ENCODE assay signal across 8 cellular contexts in the genomic region with DNA sequence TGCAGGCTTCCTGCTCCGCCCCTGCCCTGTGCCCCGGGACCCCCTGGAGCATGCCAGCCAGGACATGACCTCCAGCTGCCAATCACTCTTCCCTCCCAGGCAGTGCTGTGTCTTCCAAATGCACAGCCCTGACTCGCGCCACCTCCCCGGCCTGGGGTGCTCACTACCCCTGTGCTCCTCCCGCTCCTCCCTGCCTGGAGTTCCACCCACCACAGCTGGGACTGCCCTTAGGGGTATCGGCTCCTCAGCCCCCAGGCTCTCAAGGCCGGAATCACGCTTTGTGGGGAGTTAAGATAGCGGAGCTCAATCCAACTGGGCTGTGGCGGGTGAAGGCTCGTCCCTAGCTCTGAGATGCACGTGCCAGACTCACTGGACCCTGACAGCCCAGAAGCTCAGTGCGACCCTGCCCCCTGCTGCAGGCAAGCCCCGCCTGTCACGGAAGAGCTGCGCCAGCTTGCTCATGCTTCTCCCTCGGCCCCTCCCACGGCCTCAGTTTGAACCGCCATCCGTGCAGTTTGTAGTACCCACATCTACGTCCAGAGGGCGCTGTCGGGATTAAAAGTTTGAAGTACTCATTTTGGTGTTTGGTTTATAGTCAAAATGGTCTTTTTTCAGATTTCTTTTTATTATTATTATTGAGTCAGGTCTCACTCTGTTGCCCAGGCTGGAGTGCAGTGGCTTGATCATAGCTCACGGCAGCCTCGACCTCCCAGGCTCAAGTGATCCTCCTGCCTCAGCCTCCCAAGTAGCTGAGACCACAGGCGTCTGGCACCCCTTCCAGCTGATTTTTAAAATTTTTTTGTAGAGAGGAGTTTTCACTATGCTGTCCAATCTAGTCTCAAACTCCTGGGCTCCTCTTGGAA.
DNase-seq lines count a peak whose midpoint lies in the region; ATAC-seq and TF ChIP-seq lines count a peak whose summit lies in the region.

No MANE protein-coding gene starts in this region.

- POLR2A ChIA-PET in CD4-positive, alpha-beta T cell (lab: Charles Lee), result no interaction called here

- peaks cover 26% of the 10 kb centered on the region for H3K27me3 Mint-ChIP-seq in CD4-positive, alpha-beta T cell

- no peaks in the 10 kb centered on the region for H3K9me3 Mint-ChIP-seq in CD4-positive, alpha-beta T cell

- no peak overlapping the region for H3K27ac ChIP-seq in CD4-positive, alpha-beta T cell (ENCODE audit: low read depth, low read length)
- peak overlapping the region; percentile 39 for H3K27ac ChIP-seq in cingulate gyrus (ENCODE audit: low read depth, low read length)
- H3K27ac ChIP-seq in liver (ENCODE audit: low read depth in 1 of 2, low read length in 2 of 2), result no peak overlapping the region

- H3K4me3 Mint-ChIP-seq in CD4-positive, alpha-beta T cell, result peak overlapping the region; percentile 42

- no peak overlapping the region for H3K9ac ChIP-seq in liver (ENCODE audit: low read depth in 1 of 2, low read length in 2 of 2)

- WGBS in liver, result 22% methylated on average over 27 of the region's 27 CpGs

- intact Hi-C loops in CD4-positive, alpha-beta T cell (cut with DNase I, micrococcal nuclease), result no loop called here

- peak; percentile 19 to 69 (median 38) for DNase-seq in CD4-positive, alpha-beta T cell
- peak in 2 of 3 experiments; percentile 34 to 54 for DNase-seq in stimulated activated CD4-positive, alpha-beta T cell treated with anti-CD3 and anti-CD28 coated beads, TNF-alpha, amount 100 ng/mL, for 4 hours (ENCODE audit: low read depth in 3 of 3)
- no peak for DNase-seq in SIG-M5 treated with dmso at 0.1 percent for 504 hours (lab: John Stamatoyannopoulos, UW; ENCODE audit: unreplicated experiment)

- H3K4me1 ChIP-seq in liver (ENCODE audit: control insufficient read depth in 4 of 4, insufficient read depth in 4 of 4, low read length in 3 of 4), result peaks cover 0 to 6% (median 2%) of the 10 kb centered on the region in 4 donors

- peaks cover 13% of the 10 kb centered on the region for H3K27me3 ChIP-seq in CD4-positive, alpha-beta T cell (ENCODE audit: control insufficient read depth, insufficient read depth, low read length)
- H3K27me3 ChIP-seq in liver (ENCODE audit: control insufficient read depth in 4 of 4, insufficient read depth in 4 of 4, low read length in 3 of 4), result peaks cover 0 to 4% (median 0%) of the 10 kb centered on the region in 4 donors

- no peak for ATAC-seq in CD4-positive, alpha-beta T cell (ENCODE audit: poor library complexity)
- peak; percentile 47 for ATAC-seq in HG03442 (IDR thresholded peaks at IDR 0.05; ENCODE audit: unreplicated experiment)
- no peak for ATAC-seq in GM18873 (IDR thresholded peaks at IDR 0.05; ENCODE audit: low FRiP score, unreplicated experiment)

- TF ChIP-seq CTCF in CD4-positive, alpha-beta T cell (IDR thresholded peaks at IDR 0.05), result peak; percentile 75
- TF ChIP-seq CTCF in WI38 (IDR thresholded peaks at IDR 0.05; ENCODE audit: low read depth, low read length), result peak; percentile 21; the same call in 1 of the 2 replicates
- TF ChIP-seq CTCF in liver (IDR thresholded peaks at IDR 0.05; ENCODE audit: low read depth, low read length, missing input control), result peak; percentile 91

- no peaks in the 10 kb centered on the region for H3K36me3 ChIP-seq in liver (ENCODE audit: control insufficient read depth in 4 of 4, insufficient read depth in 3 of 4, low read depth in 1 of 4, low read length in 3 of 4)

- H3K4me3 ChIP-seq in WI38 (ENCODE audit: low read depth, low read length), result no peak overlapping the region
- H3K4me3 ChIP-seq in liver (ENCODE audit: low read depth in 1 of 3, low read length in 3 of 3), result peak overlapping the region in 1 of 3 donors; percentile 20

- no peak overlapping the region for H3K27ac Mint-ChIP-seq in CD4-positive, alpha-beta T cell

- H3K36me3 Mint-ChIP-seq in CD4-positive, alpha-beta T cell (ENCODE audit: low read depth), result no peaks in the 10 kb centered on the region

- CTCF ChIA-PET in CD4-positive, alpha-beta T cell (lab: Charles Lee), result no interaction called here

- no peaks in the 10 kb centered on the region for H3K9me3 ChIP-seq in CD4-positive, alpha-beta T cell (ENCODE audit: control insufficient read depth, low read length)
- no peaks in the 10 kb centered on the region for H3K9me3 ChIP-seq in liver (ENCODE audit: control insufficient read depth in 4 of 4, low read length in 3 of 4)

- peak; percentile 76 to 83 for TF ChIP-seq RAD21 in liver (IDR thresholded peaks at IDR 0.05)

- peaks cover 7% of the 10 kb centered on the region for H3K4me1 Mint-ChIP-seq in CD4-positive, alpha-beta T cell (ENCODE audit: low read depth)

TF ChIP-seq in liver, 16 proteins besides CTCF, POLR2A, EP300 and RAD21:
- TF ChIP-seq FOXA2 (IDR thresholded peaks at IDR 0.05) (no peak), GABPA (IDR thresholded peaks at IDR 0.05 in 1 of 2, conservative IDR thresholded peaks at IDR 0.05 in 1 of 2) (no peak), SP1 (IDR thresholded peaks at IDR 0.05) (no peak)
- TF ChIP-seq, protein P1, sequence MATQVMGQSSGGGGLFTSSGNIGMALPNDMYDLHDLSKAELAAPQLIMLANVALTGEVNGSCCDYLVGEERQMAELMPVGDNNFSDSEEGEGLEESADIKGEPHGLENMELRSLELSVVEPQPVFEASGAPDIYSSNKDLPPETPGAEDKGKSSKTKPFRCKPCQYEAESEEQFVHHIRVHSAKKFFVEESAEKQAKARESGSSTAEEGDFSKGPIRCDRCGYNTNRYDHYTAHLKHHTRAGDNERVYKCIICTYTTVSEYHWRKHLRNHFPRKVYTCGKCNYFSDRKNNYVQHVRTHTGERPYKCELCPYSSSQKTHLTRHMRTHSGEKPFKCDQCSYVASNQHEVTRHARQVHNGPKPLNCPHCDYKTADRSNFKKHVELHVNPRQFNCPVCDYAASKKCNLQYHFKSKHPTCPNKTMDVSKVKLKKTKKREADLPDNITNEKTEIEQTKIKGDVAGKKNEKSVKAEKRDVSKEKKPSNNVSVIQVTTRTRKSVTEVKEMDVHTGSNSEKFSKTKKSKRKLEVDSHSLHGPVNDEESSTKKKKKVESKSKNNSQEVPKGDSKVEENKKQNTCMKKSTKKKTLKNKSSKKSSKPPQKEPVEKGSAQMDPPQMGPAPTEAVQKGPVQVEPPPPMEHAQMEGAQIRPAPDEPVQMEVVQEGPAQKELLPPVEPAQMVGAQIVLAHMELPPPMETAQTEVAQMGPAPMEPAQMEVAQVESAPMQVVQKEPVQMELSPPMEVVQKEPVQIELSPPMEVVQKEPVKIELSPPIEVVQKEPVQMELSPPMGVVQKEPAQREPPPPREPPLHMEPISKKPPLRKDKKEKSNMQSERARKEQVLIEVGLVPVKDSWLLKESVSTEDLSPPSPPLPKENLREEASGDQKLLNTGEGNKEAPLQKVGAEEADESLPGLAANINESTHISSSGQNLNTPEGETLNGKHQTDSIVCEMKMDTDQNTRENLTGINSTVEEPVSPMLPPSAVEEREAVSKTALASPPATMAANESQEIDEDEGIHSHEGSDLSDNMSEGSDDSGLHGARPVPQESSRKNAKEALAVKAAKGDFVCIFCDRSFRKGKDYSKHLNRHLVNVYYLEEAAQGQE (IDR thresholded peaks at IDR 0.05), result no peak
- TF ChIP-seq, protein P2, sequence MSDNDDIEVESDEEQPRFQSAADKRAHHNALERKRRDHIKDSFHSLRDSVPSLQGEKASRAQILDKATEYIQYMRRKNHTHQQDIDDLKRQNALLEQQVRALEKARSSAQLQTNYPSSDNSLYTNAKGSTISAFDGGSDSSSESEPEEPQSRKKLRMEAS (IDR thresholded peaks at IDR 0.05), result no peak

Comparison
In these comparisons a context has a peak if more than half of its experiments do, and no peak if none do; other contexts are left out.
1. CTCF ChIP-seq: peak in every context shown above with its lines; median percentile 91 in liver; 75 in CD4-positive, alpha-beta T cell; 21 in WI38.